In genomic region chr21:42066521-42066920, GRCh38 we compare ENCODE assay signal across 28 cellular contexts. TPM values are rescaled to one million over a fixed set of nuclear protein-coding genes. Genes with fewer than 3 reads are reported as not detected.
DNase-seq lines count a peak whose midpoint lies in the region; ATAC-seq, FAIRE-seq and TF ChIP-seq lines count a peak whose summit lies in the region.
"Had no signal": no experiment of that assay in that cellular context is flagged by ENCODE, and none has a peak within 500 bp of the region (broad histone marks: within the 10 kb centered on the region; RNA-seq: fewer than 3 reads in every experiment).

No MANE protein-coding gene starts in this region.

- H3K4me3 Mint-ChIP-seq in CD8-positive, alpha-beta T cell = no peak overlapping the region
- peak overlapping the region; percentile 56 for H3K4me3 Mint-ChIP-seq in memory B cell

- no peak overlapping the region for H3K27ac ChIP-seq in CD8-positive, alpha-beta T cell (ENCODE audit: low read depth, low read length)
- H3K27ac ChIP-seq: 22Rv1, heart left ventricle had no signal

- no peaks in the 10 kb centered on the region for H3K27me3 ChIP-seq in CD8-positive, alpha-beta T cell (ENCODE audit: insufficient read depth, low read length)
- H3K27me3 ChIP-seq: MG63 had no signal

- H3K9me3 ChIP-seq in CD8-positive, alpha-beta T cell (ENCODE audit: low read length) = no peaks in the 10 kb centered on the region
- H3K9me3 ChIP-seq: heart left ventricle, MG63 had no signal

- peaks cover 55% of the 10 kb centered on the region for H3K4me1 Mint-ChIP-seq in CD8-positive, alpha-beta T cell (ENCODE audit: low read depth)
- H3K4me1 Mint-ChIP-seq in memory B cell = peaks cover 43% of the 10 kb centered on the region

- no peak overlapping the region for H3K4me3 ChIP-seq in CD8-positive, alpha-beta T cell (ENCODE audit: low read depth, low read length)
- H3K4me3 ChIP-seq: heart left ventricle, lung, MG63 had no signal

- H3K27ac Mint-ChIP-seq in CD8-positive, alpha-beta T cell = peak overlapping the region; percentile 60
- H3K27ac Mint-ChIP-seq in memory B cell = peak overlapping the region; percentile 83

- POLR2A ChIA-PET in CD8-positive, alpha-beta T cell (lab: Charles Lee) = no interaction called here

- H3K36me3 ChIP-seq in CD8-positive, alpha-beta T cell (ENCODE audit: insufficient read depth, low read length) = no peaks in the 10 kb centered on the region
- H3K36me3 ChIP-seq: heart left ventricle, MG63 had no signal

- no peaks in the 10 kb centered on the region for H3K27me3 Mint-ChIP-seq in CD8-positive, alpha-beta T cell (ENCODE audit: low read depth)
- H3K27me3 Mint-ChIP-seq in memory B cell = no peaks in the 10 kb centered on the region

- DNase-seq in DMS 273 (lab: John Stamatoyannopoulos, UW; ENCODE audit: unreplicated experiment) (peak; percentile 30), DMS 273 treated with DMSO at 0.1 percent for 48 hours (lab: John Stamatoyannopoulos, UW) (no peak), NCI-H69 (lab: John Stamatoyannopoulos, UW) (peak; percentile 28), memory B cell (ENCODE audit: low spot score in 2 of 2) (no peak), NCI-H128 (lab: John Stamatoyannopoulos, UW; ENCODE audit: unreplicated experiment) (no peak), RCC 7860 (ENCODE audit: low spot score) (no peak)
- no peak for DNase-seq in CD8-positive, alpha-beta T cell
- DNase-seq in stimulated activated CD8-positive, alpha-beta memory T cell treated with anti-CD3 and anti-CD28 coated beads, Interleukin-4, amount 100 ng/mL, for 48 hours = no peak
- DNase-seq: activated CD4-positive, alpha-beta T cell treated with anti-CD3 and anti-CD28 coated beads for 4 hours; activated naive CD4-positive, alpha-beta T cell; activated T-cell treated with anti-CD3 and anti-CD28 coated beads, Interleukin-2, amount 50 U/mL, for 48 hours; amygdala; effector memory CD4-positive, alpha-beta T cell; foreskin fibroblast; GOT3; kidney glomerular epithelial cell; MG63; NCI-H146; NCI-H774; OCI-M1; Right ventricle myocardium superior; trophoblast cell had no signal

- no peaks in the 10 kb centered on the region for H3K36me3 Mint-ChIP-seq in CD8-positive, alpha-beta T cell
- no peaks in the 10 kb centered on the region for H3K36me3 Mint-ChIP-seq in memory B cell

- TF ChIP-seq CTCF in CD8-positive, alpha-beta T cell (IDR thresholded peaks at IDR 0.05) = no peak

- intact Hi-C loops in CD8-positive, alpha-beta T cell (cut with DNase I, micrococcal nuclease) = loop anchor here in 1 of 2 experiments (10.0 kb wide), 2 partner anchors 358 to 908 kb away; partner anchors contain the start of gene PKNOX1

- CTCF ChIA-PET in CD8-positive, alpha-beta T cell (lab: Charles Lee) = no interaction called here

- peaks cover 24% of the 10 kb centered on the region for H3K4me1 ChIP-seq in CD8-positive, alpha-beta T cell (ENCODE audit: insufficient read depth, low read length)

- no peaks in the 10 kb centered on the region for H3K9me3 Mint-ChIP-seq in CD8-positive, alpha-beta T cell
- no peaks in the 10 kb centered on the region for H3K9me3 Mint-ChIP-seq in memory B cell

- FAIRE-seq in RCC 7860 (lab: Jason Lieb, UNC) = no peak
- FAIRE-seq: bronchial epithelial cell, colon had no signal

- ATAC-seq in CD8-positive, alpha-beta T cell = no peak
- ATAC-seq in memory B cell (ENCODE audit: low read depth) = no peak
- ATAC-seq: heart left ventricle had no signal

RNA-seq across cellular contexts. Expression of gene UMODL1, which starts 4.6 kb away (rescaled TPM):
- total RNA-seq in CD8-positive, alpha-beta T cell = under 1 TPM; 0.50 to 0.54 TPM
- total RNA-seq: bronchial epithelial cell, pulmonary artery endothelial cell had no signal

RNA-seq across cellular contexts. Expression of gene ZBTB21, which starts 56.4 kb away (rescaled TPM):
- 100 to 1,000 TPM; 130 to 141 TPM for total RNA-seq in CD8-positive, alpha-beta T cell

Comparison
In these comparisons a context has a peak if more than half of its experiments do, and no peak if none do; other contexts are left out.
1. DNase-seq: peak in DMS 273 (single experiment) and NCI-H69 (single experiment); none in DMS 273 treated with DMSO at 0.1 percent for 48 hours (single experiment), CD8-positive, alpha-beta T cell (0 of 7), memory B cell (0 of 2), stimulated activated CD8-positive, alpha-beta memory T cell treated with anti-CD3 and anti-CD28 coated beads, Interleukin-4, amount 100 ng/mL, for 48 hours (single experiment), NCI-H128 (single experiment) and RCC 7860 (single experiment).